In the genomic region with DNA sequence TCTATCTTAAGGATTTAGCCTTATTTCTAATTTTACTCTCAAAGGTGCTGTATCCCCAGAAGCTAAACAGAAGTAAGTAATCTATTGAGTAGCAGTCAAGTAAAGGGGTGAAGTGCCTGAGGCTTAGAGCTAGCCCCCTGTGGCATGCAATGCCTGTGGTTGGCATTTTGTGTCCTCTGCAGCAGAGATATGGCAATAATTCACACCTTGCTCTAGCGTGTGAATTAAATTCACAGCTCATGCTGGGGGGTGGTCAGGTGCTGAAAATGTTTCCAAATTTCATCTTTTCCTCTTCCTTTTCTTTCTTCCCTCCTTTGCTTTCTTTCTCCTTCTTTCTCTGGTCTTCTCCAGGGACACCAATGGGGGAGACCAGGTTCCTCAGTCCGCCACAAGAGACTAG, we compare ENCODE assay signal across 8 cellular contexts.
"Had no signal": no experiment of that assay in that cellular context is flagged by ENCODE, and none has a peak within 500 bp of the region (broad histone marks: within the 10 kb centered on the region; RNA-seq: fewer than 3 reads in every experiment).

No MANE protein-coding gene starts in this region.

- H2AFZ ChIP-seq: GM23248, GM23338 had no signal

- H3K9me3 ChIP-seq: HAP-1 had no signal

- H3K27ac Mint-ChIP-seq: GM23338, HFFc6 had no signal

- H3K36me3 ChIP-seq: HAP-1 had no signal

- DNase-seq: GM23248, GOT3, H7, H9, HCEC 1CT, HFFc6 had no signal

- H3K4me3 Mint-ChIP-seq: GM23338, H9, HFFc6 had no signal

- H3K4me2 ChIP-seq: GM23338 had no signal

- H3K4me3 ChIP-seq: GM23248, GM23338, HAP-1 had no signal

- H3K9ac ChIP-seq: GM23248 had no signal

- H3K4me1 Mint-ChIP-seq: GM23338 had no signal

- H3K27ac ChIP-seq: GM23248 had no signal

- H3K4me1 ChIP-seq: HAP-1 had no signal
